ENCODE assay signal across 10 cellular contexts in the genomic region with DNA sequence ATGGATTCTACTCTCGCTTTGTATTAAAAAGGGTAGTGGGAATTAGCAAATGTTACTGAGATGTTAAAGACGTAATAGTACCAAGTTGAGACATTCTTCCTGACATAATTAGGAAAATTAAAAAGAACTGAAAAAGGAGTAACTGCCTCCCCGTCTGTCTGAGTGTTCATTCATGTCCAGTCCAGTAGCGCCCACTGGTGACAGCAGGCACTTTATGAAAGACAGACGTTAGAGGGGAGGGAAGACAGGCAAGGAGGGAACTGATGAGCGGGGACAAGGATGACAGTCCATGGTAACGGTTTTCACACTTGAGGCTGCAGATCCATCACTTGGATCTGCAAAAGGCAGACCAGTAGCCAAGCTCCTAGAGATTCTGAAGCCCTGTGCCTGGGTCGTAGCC.
DNase-seq lines count a peak whose midpoint lies in the region; ATAC-seq, FAIRE-seq and TF ChIP-seq lines count a peak whose summit lies in the region.
"Had no signal": no experiment of that assay in that cellular context is flagged by ENCODE, and none has a peak within 500 bp of the region (broad histone marks: within the 10 kb centered on the region; RNA-seq: fewer than 3 reads in every experiment).

No MANE protein-coding gene starts in this region.

- no peak overlapping the region for H3K4me2 ChIP-seq in HCT116 (ENCODE audit: low read length)
- H3K4me2 ChIP-seq in keratinocyte (ENCODE audit: control insufficient read depth, extremely low read depth, insufficient read depth, low read depth, low read length), result no peak overlapping the region

- H2AFZ ChIP-seq in HCT116 (ENCODE audit: low read depth, low read length, poor library complexity, severe bottlenecking) (no peak overlapping the region), keratinocyte (ENCODE audit: control insufficient read depth, low read length) (no peak overlapping the region)
- H2AFZ ChIP-seq: parathyroid adenoma had no signal

- H3K36me3 ChIP-seq in HCT116 (ENCODE audit: control insufficient read depth in 1 of 2, insufficient read depth in 2 of 2, low read length in 2 of 2) (no peaks in the 10 kb centered on the region), keratinocyte (ENCODE audit: control insufficient read depth in 2 of 2, extremely low read depth in 1 of 2, insufficient read depth in 2 of 2, low read length in 2 of 2) (no peaks in the 10 kb centered on the region), ascending aorta (no peaks in the 10 kb centered on the region)
- H3K36me3 ChIP-seq: suprapubic skin had no signal

- no peak for FAIRE-seq in keratinocyte (lab: Jason Lieb, UNC)

- H3K27ac ChIP-seq in HCT116 (ENCODE audit: low read depth, low read length), result no peak overlapping the region
- H3K27ac ChIP-seq in VCaP, result no peak overlapping the region
- H3K27ac ChIP-seq in keratinocyte (ENCODE audit: control insufficient read depth, insufficient read depth, low read length), result no peak overlapping the region
- no peak overlapping the region for H3K27ac ChIP-seq in ascending aorta
- H3K27ac ChIP-seq: parathyroid adenoma, suprapubic skin had no signal

- intact Hi-C loops in HCT116 (cut with micrococcal nuclease), result loop anchor here (1.0 to 5.0 kb wide), 2 partner anchors 328 to 381 kb away; no protein-coding TSS in a partner anchor
- intact Hi-C loops in ascending aorta (cut with DNase I), result no loop called here
- intact Hi-C loops in cardiac septum (cut with DNase I), result no loop called here

- POLR2A ChIA-PET in HCT116 (lab: Charles Lee), result no interaction called here

- H3K27me3 Mint-ChIP-seq in mesothelial cell of epicardium (ENCODE audit: low read depth), result peaks cover 5% of the 10 kb centered on the region

- no peaks in the 10 kb centered on the region for H3K9me2 ChIP-seq in HCT116 (ENCODE audit: insufficient read depth)

- no peaks in the 10 kb centered on the region for H3K9me1 ChIP-seq in keratinocyte (ENCODE audit: control insufficient read depth, extremely low read depth, insufficient read depth, low read length)

- no peak overlapping the region for H3K27ac Mint-ChIP-seq in mesothelial cell of epicardium
- H3K27ac Mint-ChIP-seq: brain had no signal

- peak; percentile 70 for TF ChIP-seq RAD21 in HCT116 (IDR thresholded peaks at IDR 0.05; ENCODE audit: low read depth)

- H3K9me3 ChIP-seq in HCT116 (ENCODE audit: control insufficient read depth in 1 of 2, insufficient read depth in 1 of 2, low read depth in 1 of 2, low read length in 2 of 2) (no peaks in the 10 kb centered on the region), keratinocyte (ENCODE audit: control insufficient read depth, low read depth, low read length) (no peaks in the 10 kb centered on the region), ascending aorta (no peaks in the 10 kb centered on the region)
- H3K9me3 ChIP-seq: suprapubic skin had no signal

- peak; percentile 72 for ATAC-seq in HCT116

- H3K9me3 Mint-ChIP-seq in mesothelial cell of epicardium, result peaks cover 22% of the 10 kb centered on the region

- no peaks in the 10 kb centered on the region for H3K36me3 Mint-ChIP-seq in mesothelial cell of epicardium
- H3K36me3 Mint-ChIP-seq: brain had no signal

- peak; percentile 48 to 61 (median 53); a peak in 5 of 6 replicates for TF ChIP-seq CTCF in HCT116 (IDR thresholded peaks at IDR 0.05 in 2 of 3, conservative IDR thresholded peaks at IDR 0.05 in 1 of 3; ENCODE audit: borderline replicate concordance in 1 of 3, insufficient read depth in 1 of 3, low read depth in 2 of 3, low read length in 2 of 3)
- TF ChIP-seq CTCF in VCaP (conservative IDR thresholded peaks at IDR 0.05), result peak; percentile 63
- TF ChIP-seq CTCF in keratinocyte (optimal IDR thresholded peaks at IDR 0.05 in 1 of 3, IDR thresholded peaks at IDR 0.05 in 1 of 3, conservative IDR thresholded peaks at IDR 0.05 in 1 of 3; ENCODE audit: extremely low read depth in 1 of 3, insufficient read depth in 2 of 3, low read length in 3 of 3), result peak; percentile 18 to 65 (median 37)
- no peak for TF ChIP-seq CTCF in ascending aorta (IDR thresholded peaks at IDR 0.05)
- no peak for TF ChIP-seq CTCF in mesothelial cell of epicardium (IDR thresholded peaks at IDR 0.05; ENCODE audit: unreplicated experiment)

- H3K4me1 ChIP-seq in HCT116 (ENCODE audit: control insufficient read depth in 1 of 2, insufficient read depth in 2 of 2, low read length in 2 of 2) (no peaks in the 10 kb centered on the region), keratinocyte (ENCODE audit: control insufficient read depth, extremely low read depth, insufficient read depth, low read length) (peaks cover 5% of the 10 kb centered on the region), ascending aorta (no peaks in the 10 kb centered on the region)
- H3K4me1 ChIP-seq: parathyroid adenoma, suprapubic skin had no signal

- no peak for TF ChIP-seq POLR2A in HCT116 (IDR thresholded peaks at IDR 0.05; ENCODE audit: borderline replicate concordance, extremely low read depth, insufficient read depth, insufficient read length)

- no peak overlapping the region for H3K4me3 ChIP-seq in HCT116 (replicated peaks in 1 of 2; ENCODE audit: low read depth in 1 of 2, low read length in 2 of 2)
- H3K4me3 ChIP-seq in keratinocyte (ENCODE audit: control insufficient read depth in 2 of 3, extremely low read depth in 1 of 3, insufficient read depth in 2 of 3, low read depth in 1 of 3, low read length in 3 of 3), result no peak overlapping the region
- H3K4me3 ChIP-seq in ascending aorta, result no peak overlapping the region
- H3K4me3 ChIP-seq: suprapubic skin had no signal

- dilution Hi-C loops in keratinocyte (cut with MboI; ENCODE audit: extremely low pct_ligation_motif_present, low sequenced_read_pairs), result no loop called here

- H4K20me1 ChIP-seq in HCT116 (ENCODE audit: insufficient read depth) (no peaks in the 10 kb centered on the region), keratinocyte (ENCODE audit: control insufficient read depth, extremely low read depth, insufficient read depth, low read length) (no peaks in the 10 kb centered on the region)

- no peaks in the 10 kb centered on the region for H3K79me2 ChIP-seq in HCT116 (ENCODE audit: insufficient read depth, low read length)
- H3K79me2 ChIP-seq in keratinocyte (ENCODE audit: control insufficient read depth, insufficient read depth, low read length), result no peaks in the 10 kb centered on the region
- H3K79me2 ChIP-seq: parathyroid adenoma had no signal

- CTCF ChIA-PET in HCT116 (lab: Charles Lee), result no interaction called here

- no TSS peak for BruUV-seq in HCT116 (replicated peaks; lab: Mats Ljungman, UMichigan)

- H3K4me1 Mint-ChIP-seq in mesothelial cell of epicardium, result no peaks in the 10 kb centered on the region
- H3K4me1 Mint-ChIP-seq: brain had no signal

- H3K27me3 ChIP-seq in HCT116 (ENCODE audit: insufficient read depth, low read length), result peaks cover 15% of the 10 kb centered on the region; the same call in 1 of the 2 replicates
- H3K27me3 ChIP-seq in keratinocyte (ENCODE audit: control insufficient read depth, extremely low read depth, insufficient read depth, low read length), result no peaks in the 10 kb centered on the region
- H3K27me3 ChIP-seq in ascending aorta, result no peaks in the 10 kb centered on the region
- H3K27me3 ChIP-seq: suprapubic skin had no signal

- no peak overlapping the region for H3K4me3 Mint-ChIP-seq in mesothelial cell of epicardium
- H3K4me3 Mint-ChIP-seq: brain had no signal

- RAD21 ChIA-PET in HCT116 (lab: Charles Lee; ENCODE audit: low non-redundant PET in 1 of 2, low total read pairs in 2 of 2, uncharacterized antibody in 2 of 2, unreplicated experiment in 2 of 2), result no interaction called here

- DNase-seq in COLO829 (ENCODE audit: low spot score), result peak; percentile 21
- peak; percentile 13 for DNase-seq in HCT116 (ENCODE audit: low read depth, low spot score)
- no peak for DNase-seq in keratinocyte (ENCODE audit: low read depth, low spot score)
- DNase-seq in ascending aorta (ENCODE audit: low spot score in 2 of 2), result no peak
- no peak for DNase-seq in cardiac septum (ENCODE audit: low spot score)
- DNase-seq in mesothelial cell of epicardium (ENCODE audit: low spot score in 2 of 2, unreplicated experiment in 2 of 2), result no peak

- no peak overlapping the region for H3K9ac ChIP-seq in HCT116 (ENCODE audit: low read length)
- H3K9ac ChIP-seq in keratinocyte (ENCODE audit: control insufficient read depth, extremely low read depth, insufficient read depth, low read length), result no peak overlapping the region
- H3K9ac ChIP-seq: parathyroid adenoma had no signal

TF ChIP-seq in HCT116, 20 proteins besides CTCF, POLR2A, EP300 and RAD21:
- TF ChIP-seq SP1 (IDR thresholded peaks at IDR 0.05; ENCODE audit: low read depth), result no peak
TF ChIP-seq in HCT116: peak in this region for 0.

Comparison
In these comparisons a context has a peak if more than half of its experiments do, and no peak if none do; other contexts are left out.
1. DNase-seq: peak in COLO829 (single experiment) and HCT116 (single experiment); none in keratinocyte (single experiment), ascending aorta (0 of 2), cardiac septum (single experiment) and mesothelial cell of epicardium (0 of 2).
2. CTCF ChIP-seq: peak in HCT116 (3 of 3), VCaP (single experiment) and keratinocyte (3 of 3); none in ascending aorta (0 of 3) and mesothelial cell of epicardium (single experiment).